8 cellular contexts compared by ENCODE assay signal in genomic region chr12:14257734-14258467, GRCh38.
DNase-seq lines count a peak whose midpoint lies in the region; ATAC-seq lines count a peak whose summit lies in the region.

No MANE protein-coding gene starts in this region.

- H3K9me3 ChIP-seq in endocrine pancreas (ENCODE audit: control insufficient read depth, low read length), result no peaks in the 10 kb centered on the region

- H3K36me3 ChIP-seq in endocrine pancreas (ENCODE audit: control insufficient read depth, insufficient read depth, low read length), result no peaks in the 10 kb centered on the region

- no peak overlapping the region for H3K9ac ChIP-seq in endocrine pancreas (ENCODE audit: control insufficient read depth, insufficient read depth, low read length)

- DNase-seq in AG08396 (ENCODE audit: low spot score), result peak; percentile 88
- DNase-seq in NCI-H82 treated with DMSO at 0.1 percent for 48 hours (lab: John Stamatoyannopoulos, UW; ENCODE audit: unreplicated experiment), result peak; percentile 100
- DNase-seq in activated CD8-positive, alpha-beta memory T cell treated with anti-CD3 and anti-CD28 coated beads for 48 hours (ENCODE audit: low read depth in 2 of 3, low spot score in 2 of 3), result peak; percentile 36 to 71 (median 52)
- peak; percentile 91 for DNase-seq in mesenteric fat pad (ENCODE audit: low spot score)
- DNase-seq in stimulated activated CD8-positive, alpha-beta memory T cell treated with anti-CD3 and anti-CD28 coated beads, Interleukin-12 subunit alpha, Interleukin-12 subunit beta, amount 100 ng/mL, for 4 hours (ENCODE audit: low read depth), result peak; percentile 53

- H3K4me1 ChIP-seq in endocrine pancreas (ENCODE audit: control insufficient read depth, insufficient read depth, low read length), result no peaks in the 10 kb centered on the region

- peak overlapping the region; percentile 4 for H3K4me3 ChIP-seq in endocrine pancreas (ENCODE audit: control insufficient read depth, insufficient read depth, low read length)

- ATAC-seq in GM18907 (IDR thresholded peaks at IDR 0.05; ENCODE audit: unreplicated experiment) (peak; percentile 65), HG03565 (IDR thresholded peaks at IDR 0.05; ENCODE audit: unreplicated experiment) (peak; percentile 49)

- no peaks in the 10 kb centered on the region for H3K27me3 ChIP-seq in endocrine pancreas (ENCODE audit: control insufficient read depth, insufficient read depth, low read length)

Comparison
In these comparisons a context has a peak if more than half of its experiments do, and no peak if none do; other contexts are left out.
1. Peak in every context shown above with its lines: DNase-seq, ATAC-seq and H3K4me3 ChIP-seq.